ENCODE assay signal across 10 cellular contexts in genomic region chrX:120664081-120664480, GRCh38. TPM values are rescaled to one million over a fixed set of nuclear protein-coding genes. Genes with fewer than 3 reads are reported as not detected.
DNase-seq lines count a peak whose midpoint lies in the region; ATAC-seq, FAIRE-seq and TF ChIP-seq lines count a peak whose summit lies in the region.
"Had no signal": no experiment of that assay in that cellular context is flagged by ENCODE, and none has a peak within 500 bp of the region (broad histone marks: within the 10 kb centered on the region; RNA-seq: fewer than 3 reads in every experiment).

No MANE protein-coding gene starts in this region.

- 0 out of 2 replicates have a peak overlapping the region, but pooled peaks have one; percentile 27 for H3K27ac ChIP-seq in ACC112 (ENCODE audit: low read depth, low read length)

- H3K4me1 ChIP-seq in ACC112 (ENCODE audit: control insufficient read depth, insufficient read depth, low read length, unreplicated experiment): peaks cover 10% of the 10 kb centered on the region

- H3K4me3 ChIP-seq in ACC112 (ENCODE audit: low read depth, low read length) (no peak overlapping the region), fibroblast of villous mesenchyme (ENCODE audit: low read depth, low read length) (no peak overlapping the region)

- peak overlapping the region; percentile 14 for H2AFZ ChIP-seq in ACC112 (ENCODE audit: low read length, unreplicated experiment)

- H3K79me2 ChIP-seq in ACC112 (ENCODE audit: control insufficient read depth, insufficient read depth, low read length, unreplicated experiment): no peaks in the 10 kb centered on the region

- peak; percentile 18 for TF ChIP-seq CTCF in fibroblast of villous mesenchyme (IDR thresholded peaks at IDR 0.05; ENCODE audit: insufficient read depth, low read depth, low read length)

- H3K36me3 ChIP-seq in ACC112 (ENCODE audit: insufficient read depth, low read length): no peaks in the 10 kb centered on the region

- no peaks in the 10 kb centered on the region for H3K27me3 ChIP-seq in ACC112 (ENCODE audit: insufficient read depth, low read length)

- ATAC-seq in HG03045 (IDR thresholded peaks at IDR 0.05; ENCODE audit: unreplicated experiment) (no peak), GM18867 (IDR thresholded peaks at IDR 0.05; ENCODE audit: unreplicated experiment) (no peak)
- ATAC-seq: right cardiac atrium had no signal

- peak; percentile 64 for DNase-seq in OCI-M1 (lab: John Stamatoyannopoulos, UW)
- peak; percentile 34 for DNase-seq in fibroblast of villous mesenchyme (ENCODE audit: low read depth)
- DNase-seq in HuH-7.5 (ENCODE audit: low spot score): no peak
- DNase-seq in C1 segment of cervical spinal cord (lab: John Stamatoyannopoulos, UW): no peak
- DNase-seq: activated CD8-positive, alpha-beta memory T cell treated with anti-CD3 and anti-CD28 coated beads, Interleukin-2, amount 50 U/mL, for 4 hours; right cardiac atrium had no signal

- peak; percentile 70 for FAIRE-seq in G401.6 (lab: Jason Lieb, UNC)

RNA-seq across cellular contexts. Expression of gene C1GALT1C1, which starts 34.2 kb away (rescaled TPM):
- 35.4 and 84.2 TPM in 2 replicates for total RNA-seq in fibroblast of villous mesenchyme

Comparison
In these comparisons a context has a peak if more than half of its experiments do, and no peak if none do; other contexts are left out.
1. DNase-seq: peak in OCI-M1 (single experiment) and fibroblast of villous mesenchyme (single experiment); none in HuH-7.5 (single experiment) and C1 segment of cervical spinal cord (0 of 14).